In genomic region chr10:91589656-91590035, GRCh38 we compare ENCODE assay signal across 17 cellular contexts. TPM values are rescaled to one million over a fixed set of nuclear protein-coding genes. Genes with fewer than 3 reads are reported as not detected.
A peak's percentile ranks its signal among the peaks of the same experiment; 100 is the strongest.
DNase-seq lines count a peak whose midpoint lies in the region; ATAC-seq and TF ChIP-seq lines count a peak whose summit lies in the region.
"Had no signal": no experiment of that assay in that cellular context is flagged by ENCODE, and none has a peak within 500 bp of the region (broad histone marks: within the 10 kb centered on the region; RNA-seq: fewer than 3 reads in every experiment).

No MANE protein-coding gene starts in this region.

- peak; percentile 14 for ATAC-seq in Right ventricle myocardium inferior
- ATAC-seq in left ventricle myocardium superior: peak; percentile 3
- no peak for ATAC-seq in stimulated activated naive CD8-positive, alpha-beta T cell treated with anti-CD3 and anti-CD28 coated beads, Interleukin-15, amount 100 ng/mL, for 72 hours
- no peak for ATAC-seq in right lobe of liver
- no peak for ATAC-seq in HG03342 (IDR thresholded peaks at IDR 0.05; ENCODE audit: unreplicated experiment)
- ATAC-seq: activated CD4-positive, CD25-positive, alpha-beta regulatory T cell treated with anti-CD3 and anti-CD28 coated beads, Interleukin-2, amount 50 U/mL, for 24 hours; HCT116 had no signal

- intact Hi-C loops in Right ventricle myocardium inferior (cut with DNase I): loop anchor here (1.0 to 2.0 kb wide), 2 partner anchors 17 to 44 kb away; partner anchors contain the start of gene PPP1R3C
- intact Hi-C loops in cardiac septum (cut with DNase I): loop anchor here (1.0 kb wide), 2 partner anchors 19 to 44 kb away; partner anchors contain the start of gene PPP1R3C
- intact Hi-C loops in left ventricle myocardium superior (cut with micrococcal nuclease): no loop called here
- intact Hi-C loops in right lobe of liver (cut with DNase I): no loop called here

- H3K27me3 Mint-ChIP-seq in stimulated activated naive CD8-positive, alpha-beta T cell treated with anti-CD3 and anti-CD28 coated beads, Interleukin-15, amount 100 ng/mL, for 72 hours: peaks cover 27% of the 10 kb centered on the region

- no peak for DNase-seq in Right ventricle myocardium inferior (ENCODE audit: missing footprints)
- no peak for DNase-seq in cardiac septum (ENCODE audit: low spot score)
- DNase-seq in left ventricle myocardium superior: peak; percentile 32
- DNase-seq in stimulated activated naive CD8-positive, alpha-beta T cell treated with anti-CD3 and anti-CD28 coated beads, Interleukin-15, amount 100 ng/mL, for 72 hours: no peak
- DNase-seq in islet precursor cell: no peak
- DNase-seq in right lobe of liver: no peak
- DNase-seq: activated CD8-positive, alpha-beta memory T cell treated with anti-CD3 and anti-CD28 coated beads, Interleukin-2, amount 50 U/mL, for 48 hours; activated naive CD4-positive, alpha-beta T cell treated with anti-CD3 and anti-CD28 coated beads, Interleukin-2, amount 10 ng/mL, durations not matched to agents 7 days and 5 days; left lung; NCI-H1694 treated with DMSO at 0.1 percent for 48 hours; NCI-H526 treated with DMSO at 0.1 percent for 48 hours; T-helper 2 cell had no signal

- TF ChIP-seq CTCF in right lobe of liver (IDR thresholded peaks at IDR 0.05): no peak

- no peak overlapping the region for H3K27ac Mint-ChIP-seq in stimulated activated naive CD8-positive, alpha-beta T cell treated with anti-CD3 and anti-CD28 coated beads, Interleukin-15, amount 100 ng/mL, for 72 hours
- H3K27ac Mint-ChIP-seq: activated naive CD4-positive, alpha-beta T cell treated with anti-CD3 and anti-CD28 coated beads, Interleukin-2, amount 10 ng/mL, durations not matched to agents 7 days and 5 days had no signal

- no peak overlapping the region for H3K4me3 Mint-ChIP-seq in stimulated activated naive CD8-positive, alpha-beta T cell treated with anti-CD3 and anti-CD28 coated beads, Interleukin-15, amount 100 ng/mL, for 72 hours
- H3K4me3 Mint-ChIP-seq: activated naive CD4-positive, alpha-beta T cell treated with anti-CD3 and anti-CD28 coated beads, Interleukin-2, amount 10 ng/mL, durations not matched to agents 7 days and 5 days had no signal

- H3K4me3 ChIP-seq in rectal smooth muscle tissue (ENCODE audit: low read length) (no peak overlapping the region), right lobe of liver (no peak overlapping the region)
- H3K4me3 ChIP-seq: left lung had no signal

- TF ChIP-seq POLR2A in right lobe of liver (IDR thresholded peaks at IDR 0.05): no peak

- no peaks in the 10 kb centered on the region for H3K9me3 ChIP-seq in right lobe of liver
- H3K9me3 ChIP-seq: left lung had no signal

- no peaks in the 10 kb centered on the region for H3K9me3 Mint-ChIP-seq in stimulated activated naive CD8-positive, alpha-beta T cell treated with anti-CD3 and anti-CD28 coated beads, Interleukin-15, amount 100 ng/mL, for 72 hours
- H3K9me3 Mint-ChIP-seq: activated naive CD4-positive, alpha-beta T cell treated with anti-CD3 and anti-CD28 coated beads, Interleukin-2, amount 10 ng/mL, durations not matched to agents 7 days and 5 days had no signal

- H3K27ac ChIP-seq in rectal smooth muscle tissue (ENCODE audit: low read depth, low read length) (peak overlapping the region; percentile 92), right lobe of liver (no peak overlapping the region)
- H3K27ac ChIP-seq: HL-60 had no signal

- no peaks in the 10 kb centered on the region for H3K36me3 ChIP-seq in rectal smooth muscle tissue (ENCODE audit: control insufficient read depth, insufficient read depth, low read length)
- H3K36me3 ChIP-seq in right lobe of liver: no peaks in the 10 kb centered on the region
- H3K36me3 ChIP-seq: left lung had no signal

- no peaks in the 10 kb centered on the region for H3K4me1 Mint-ChIP-seq in stimulated activated naive CD8-positive, alpha-beta T cell treated with anti-CD3 and anti-CD28 coated beads, Interleukin-15, amount 100 ng/mL, for 72 hours
- H3K4me1 Mint-ChIP-seq: activated naive CD4-positive, alpha-beta T cell treated with anti-CD3 and anti-CD28 coated beads, Interleukin-2, amount 10 ng/mL, durations not matched to agents 7 days and 5 days had no signal

- H3K9ac ChIP-seq in rectal smooth muscle tissue (ENCODE audit: low read length): no peak overlapping the region

- H3K27me3 ChIP-seq in rectal smooth muscle tissue (ENCODE audit: control insufficient read depth, insufficient read depth, low read length) (no peaks in the 10 kb centered on the region), right lobe of liver (no peaks in the 10 kb centered on the region)
- H3K27me3 ChIP-seq: left lung had no signal

- WGBS in right lobe of liver (ENCODE audit: insufficient coverage, low coverage, low lambda C conversion rate, missing lambda C conversion rate): 82% methylated on average over 2 of the region's 3 CpGs

- H3K4me1 ChIP-seq in rectal smooth muscle tissue (ENCODE audit: control insufficient read depth, insufficient read depth, low read length) (peaks cover 62% of the 10 kb centered on the region), right lobe of liver (no peaks in the 10 kb centered on the region)

RNA-seq across cellular contexts. Expression of gene PPP1R3C, which starts 43.2 kb away (rescaled TPM):
- 137 TPM for total RNA-seq in Right ventricle myocardium inferior
- 212 TPM for total RNA-seq in cardiac septum
- total RNA-seq in left ventricle myocardium superior: 180 TPM
- total RNA-seq in right lobe of liver: 100 to 1,000 TPM in 2 of 6 experiments, 10 to 100 TPM in 4; 24.7 to 158 (median 51.3) TPM

Comparison
In these comparisons a context has a peak if more than half of its experiments do, and no peak if none do; other contexts are left out.
1. intact Hi-C loops: an anchor here in Right ventricle myocardium inferior (1.0 to 2.0 kb wide) and cardiac septum (1.0 kb wide); none called in left ventricle myocardium superior and right lobe of liver.
2. ATAC-seq: peak in Right ventricle myocardium inferior (single experiment) and left ventricle myocardium superior (single experiment); none in stimulated activated naive CD8-positive, alpha-beta T cell treated with anti-CD3 and anti-CD28 coated beads, Interleukin-15, amount 100 ng/mL, for 72 hours (single experiment), right lobe of liver (0 of 4) and HG03342 (single experiment).